8 cellular contexts compared by ENCODE assay signal in genomic region chr11:47565340-47566165, GRCh38. TPM values are rescaled to one million over a fixed set of nuclear protein-coding genes. Genes with fewer than 3 reads are reported as not detected.
DNase-seq lines count a peak whose midpoint lies in the region; ATAC-seq, FAIRE-seq and TF ChIP-seq lines count a peak whose summit lies in the region.

A gene with protein sequence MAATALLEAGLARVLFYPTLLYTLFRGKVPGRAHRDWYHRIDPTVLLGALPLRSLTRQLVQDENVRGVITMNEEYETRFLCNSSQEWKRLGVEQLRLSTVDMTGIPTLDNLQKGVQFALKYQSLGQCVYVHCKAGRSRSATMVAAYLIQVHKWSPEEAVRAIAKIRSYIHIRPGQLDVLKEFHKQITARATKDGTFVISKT (plus strand): TSS chr11:47565599. CDS start chr11:47565623, 24 bp downstream.

- no peak for TF ChIP-seq CTCF in SK-N-SH (IDR thresholded peaks at IDR 0.05)
- no peak for TF ChIP-seq CTCF in parathyroid adenoma (IDR thresholded peaks at IDR 0.05)

- H2AFZ ChIP-seq in SK-N-SH (ENCODE audit: low read depth): peak within 1 kb of the TSS; percentile 98
- H2AFZ ChIP-seq in parathyroid adenoma: peak within 1 kb of the TSS; percentile 87

- H3K79me2 ChIP-seq in SK-N-SH (ENCODE audit: insufficient read depth): peaks cover 59% of the 10 kb centered on the region
- peaks cover 6% of the 10 kb centered on the region for H3K79me2 ChIP-seq in parathyroid adenoma

- H3K4me3 Mint-ChIP-seq in activated naive CD4-positive, alpha-beta T cell treated with anti-CD3 and anti-CD28 coated beads, Interleukin-2, amount 50 U/mL, for 24 hours: peak within 1 kb of the TSS; percentile 87

- H3F3A ChIP-seq in SK-N-SH (replicated peaks; ENCODE audit: insufficient read depth): no peaks in the 10 kb centered on the region

- CTCF ChIA-PET in SK-N-SH (lab: Yijun Ruan, JAX): interaction anchor here (0.6 to 4.0 kb wide), 6 partner anchors 11 to 516 kb away, joined by 3 to 21 read pairs (median 4); partner anchors contain the start of gene CELF1

- H3K27ac Mint-ChIP-seq in activated naive CD4-positive, alpha-beta T cell treated with anti-CD3 and anti-CD28 coated beads, Interleukin-2, amount 50 U/mL, for 24 hours: peak within 1 kb of the TSS; percentile 83

- no peak for TF ChIP-seq EP300 in SK-N-SH (IDR thresholded peaks at IDR 0.05; ENCODE audit: borderline replicate concordance in 1 of 2, low read depth in 1 of 2, low read length in 1 of 2)

- H4K20me1 ChIP-seq in SK-N-SH (ENCODE audit: insufficient read depth): no peaks in the 10 kb centered on the region

- peak within 1 kb of the TSS; percentile 77 for H3K4me3 ChIP-seq in HUES6 (ENCODE audit: low read depth, low read length)
- peak within 1 kb of the TSS; percentile 68 to 97 for H3K4me3 ChIP-seq in SK-N-SH (ENCODE audit: low read depth in 2 of 2, low read length in 1 of 2)
- H3K4me3 ChIP-seq in parathyroid adenoma (ENCODE audit: low read depth, low read length): peak within 1 kb of the TSS; percentile 64

- peaks cover 15% of the 10 kb centered on the region for H3K4me1 Mint-ChIP-seq in activated naive CD4-positive, alpha-beta T cell treated with anti-CD3 and anti-CD28 coated beads, Interleukin-2, amount 50 U/mL, for 24 hours

- peak; percentile 77 for ATAC-seq in GM21381 (IDR thresholded peaks at IDR 0.05; ENCODE audit: unreplicated experiment)
- peak; percentile 98 for ATAC-seq in Right ventricle myocardium superior (ENCODE audit: poor library complexity)

- H3K36me3 Mint-ChIP-seq in activated naive CD4-positive, alpha-beta T cell treated with anti-CD3 and anti-CD28 coated beads, Interleukin-2, amount 50 U/mL, for 24 hours: no peaks in the 10 kb centered on the region

- H3K9me3 ChIP-seq in HUES6 (ENCODE audit: control insufficient read depth, insufficient read depth, low read depth, low read length) (no peaks in the 10 kb centered on the region), SK-N-SH (no peaks in the 10 kb centered on the region), parathyroid adenoma (ENCODE audit: control insufficient read depth, low read length) (no peaks in the 10 kb centered on the region)

- H3K27me3 ChIP-seq in HUES6 (ENCODE audit: control insufficient read depth, insufficient read depth, low read length) (no peaks in the 10 kb centered on the region), SK-N-SH (ENCODE audit: insufficient read depth) (no peaks in the 10 kb centered on the region), parathyroid adenoma (ENCODE audit: control insufficient read depth, insufficient read depth, low read length) (no peaks in the 10 kb centered on the region)

- POLR2A ChIA-PET in SK-N-SH (lab: Yijun Ruan, JAX): interaction anchor here (1.0 to 3.7 kb wide), 5 partner anchors 12 to 67 kb away, joined by 3 to 18 read pairs (median 4); partner anchors contain the start of genes CELF1, KBTBD4 and NDUFS3

- H3K4me2 ChIP-seq in SK-N-SH: peak within 1 kb of the TSS; percentile 97
- H3K4me2 ChIP-seq in parathyroid adenoma (ENCODE audit: low read length): peak within 1 kb of the TSS; percentile 80

- TF ChIP-seq RAD21 in SK-N-SH (IDR thresholded peaks at IDR 0.05; ENCODE audit: low read length): no peak

- no peaks in the 10 kb centered on the region for H3K27me3 Mint-ChIP-seq in activated naive CD4-positive, alpha-beta T cell treated with anti-CD3 and anti-CD28 coated beads, Interleukin-2, amount 50 U/mL, for 24 hours

- 4% methylated on average over 22 of the region's 86 CpGs for WGBS in SK-N-SH (ENCODE audit: low lambda C conversion rate)

- FAIRE-seq in urothelium cell line (lab: Jason Lieb, UNC): no peak

- no peaks in the 10 kb centered on the region for H3K9me2 ChIP-seq in SK-N-SH

- peak within 1 kb of the TSS; percentile 84; the same call in 1 of the 2 replicates for H3K27ac ChIP-seq in HUES6 (ENCODE audit: low read depth, low read length)
- peak within 1 kb of the TSS; percentile 38 to 40; a peak in 3 of 4 replicates for H3K27ac ChIP-seq in SK-N-SH (ENCODE audit: low read depth in 2 of 2, low read length in 1 of 2)
- peak within 1 kb of the TSS; percentile 56 for H3K27ac ChIP-seq in parathyroid adenoma

- peaks cover 9% of the 10 kb centered on the region; the same call in 1 of the 2 replicates for H3K4me1 ChIP-seq in HUES6 (ENCODE audit: control insufficient read depth, insufficient read depth, low read length)
- peaks cover 0 to 3% of the 10 kb centered on the region in 2 experiments; a peak in 3 of 4 replicates for H3K4me1 ChIP-seq in SK-N-SH (ENCODE audit: control insufficient read depth in 1 of 2, insufficient read depth in 2 of 2, low read depth in 1 of 2, low read length in 1 of 2)
- no peaks in the 10 kb centered on the region for H3K4me1 ChIP-seq in parathyroid adenoma

- no peaks in the 10 kb centered on the region for H3K9me3 Mint-ChIP-seq in activated naive CD4-positive, alpha-beta T cell treated with anti-CD3 and anti-CD28 coated beads, Interleukin-2, amount 50 U/mL, for 24 hours

- H3K9ac ChIP-seq in HUES6 (ENCODE audit: low read length): peak within 1 kb of the TSS; percentile 97
- H3K9ac ChIP-seq in SK-N-SH: peak within 1 kb of the TSS; percentile 96
- peak within 1 kb of the TSS; percentile 53 for H3K9ac ChIP-seq in parathyroid adenoma

- intact Hi-C loops in Right ventricle myocardium superior (cut with DNase I): no loop called here

- H3K36me3 ChIP-seq in HUES6 (ENCODE audit: control insufficient read depth, insufficient read depth, low read length) (peaks cover 21% of the 10 kb centered on the region), SK-N-SH (replicated peaks in 1 of 2; ENCODE audit: control insufficient read depth in 1 of 2, insufficient read depth in 2 of 2, low read length in 1 of 2) (peaks cover 0 to 4% of the 10 kb centered on the region in 2 experiments), parathyroid adenoma (ENCODE audit: control insufficient read depth, insufficient read depth, low read length) (no peaks in the 10 kb centered on the region)

- peak; percentile 85 for DNase-seq in DMS53 (lab: John Stamatoyannopoulos, UW)
- DNase-seq in SK-N-SH: peak; percentile 94
- DNase-seq in Right ventricle myocardium superior: peak; percentile 88
- DNase-seq in urothelium cell line (ENCODE audit: low spot score): peak; percentile 87

TF ChIP-seq in SK-N-SH, 30 proteins besides CTCF, POLR2A, EP300 and RAD21:
- TF ChIP-seq TAF1 (IDR thresholded peaks at IDR 0.05; ENCODE audit: borderline replicate concordance, low read depth, low read length) (peak; percentile 64; the same call in 1 of the 2 replicates), POLR2AphosphoS5 (IDR thresholded peaks at IDR 0.05; ENCODE audit: low read depth, low read length) (peak; percentile 50), ZBTB33 (IDR thresholded peaks at IDR 0.05; ENCODE audit: borderline replicate concordance, low read depth) (peak; percentile 94), MEF2A (IDR thresholded peaks at IDR 0.05; ENCODE audit: borderline replicate concordance, low read depth) (no peak), SIN3A (IDR thresholded peaks at IDR 0.05; ENCODE audit: borderline replicate concordance, low read depth, low read length) (peak; percentile 32; the same call in 1 of the 2 replicates), MAX (IDR thresholded peaks at IDR 0.05; ENCODE audit: low read depth) (peak; percentile 83), FOXJ3 (CRISPR knock-in tag; IDR thresholded peaks at IDR 0.05) (no peak), MXI1 (IDR thresholded peaks at IDR 0.05; ENCODE audit: low read depth, low read length) (peak; percentile 78), YY1 (IDR thresholded peaks at IDR 0.05; ENCODE audit: low read depth) (peak; percentile 68), CHD2 (IDR thresholded peaks at IDR 0.05; ENCODE audit: low read length, partially characterized antibody) (peak; percentile 98)
- TF ChIP-seq, protein P1, sequence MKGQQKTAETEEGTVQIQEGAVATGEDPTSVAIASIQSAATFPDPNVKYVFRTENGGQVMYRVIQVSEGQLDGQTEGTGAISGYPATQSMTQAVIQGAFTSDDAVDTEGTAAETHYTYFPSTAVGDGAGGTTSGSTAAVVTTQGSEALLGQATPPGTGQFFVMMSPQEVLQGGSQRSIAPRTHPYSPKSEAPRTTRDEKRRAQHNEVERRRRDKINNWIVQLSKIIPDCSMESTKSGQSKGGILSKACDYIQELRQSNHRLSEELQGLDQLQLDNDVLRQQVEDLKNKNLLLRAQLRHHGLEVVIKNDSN (IDR thresholded peaks at IDR 0.05; ENCODE audit: borderline replicate concordance, low read depth): no peak

RNA-seq across cellular contexts. Expression of the gene that starts here (rescaled TPM):
- polyA plus RNA-seq in SK-N-SH (2012; rRNA removed): 64.4 and 69.0 TPM in 2 replicates
- 58.8 and 68.7 TPM in 2 replicates for polyA plus RNA-seq in SK-N-SH (2012; cell fraction: cytosol; rRNA removed)
- polyA plus RNA-seq in SK-N-SH (2012; cell fraction: nucleus; rRNA removed): 29.0 and 31.1 TPM in 2 replicates
- total RNA-seq in Right ventricle myocardium superior: 20.9 TPM

Comparison
In these comparisons a context has a peak if more than half of its experiments do, and no peak if none do; other contexts are left out.
1. Peak in every context shown above with its lines: DNase-seq, ATAC-seq, H3K4me3 ChIP-seq and H3K27ac ChIP-seq.